In genomic region chr13:105960326-105960725, GRCh38 we compare ENCODE assay signal across 21 cellular contexts.
DNase-seq lines count a peak whose midpoint lies in the region; TF ChIP-seq lines count a peak whose summit lies in the region.
"Had no signal": no experiment of that assay in that cellular context is flagged by ENCODE, and none has a peak within 500 bp of the region (broad histone marks: within the 10 kb centered on the region; RNA-seq: fewer than 3 reads in every experiment).

No MANE protein-coding gene starts in this region.

- no peak for TF ChIP-seq CTCF in chondrocyte (IDR thresholded peaks at IDR 0.05)

- peaks cover 3% of the 10 kb centered on the region for H3K9me3 Mint-ChIP-seq in chondrocyte (ENCODE audit: low read depth)
- H3K9me3 Mint-ChIP-seq: CD4-positive, alpha-beta T cell; HFFc6 had no signal

- no peaks in the 10 kb centered on the region for H3K36me3 Mint-ChIP-seq in chondrocyte (ENCODE audit: low read depth)

- no peak overlapping the region for H3K4me3 Mint-ChIP-seq in chondrocyte (ENCODE audit: unreplicated experiment)
- H3K4me3 Mint-ChIP-seq: CD4-positive, alpha-beta T cell; HFFc6 had no signal

- in situ Hi-C loops in G401 (cut with HindIII; ENCODE audit: low sequenced_read_pairs), result no loop called here

- DNase-seq in G401 (ENCODE audit: low spot score) (peak; percentile 96), NCI-H446 treated with DMSO at 0.1 percent for 48 hours (lab: John Stamatoyannopoulos, UW) (peak; percentile 58), cerebellar nuclear complex (lab: John Stamatoyannopoulos, UW) (peak; percentile 38 to 73), midbrain (lab: John Stamatoyannopoulos, UW) (peak; percentile 6), NCI-H774 (lab: John Stamatoyannopoulos, UW) (no peak), NCI-H1105 treated with DMSO at 0.1 percent for 48 hours (lab: John Stamatoyannopoulos, UW) (no peak), chondrocyte (ENCODE audit: low spot score) (no peak)
- DNase-seq: CD4-positive, alpha-beta T cell; EL; GF-D8; GOT3; HFFc6; Kasumi-1; MV-4-11; NCI-H2029 treated with DMSO at 0.1 percent for 48 hours; NCI-H2171; NCI-H226; NCI-H524 treated with DMSO at 0.1 percent for 48 hours; OCI-M1; Peyer's patch; SIG-M5 had no signal

- H3K27ac Mint-ChIP-seq in chondrocyte (ENCODE audit: unreplicated experiment), result no peak overlapping the region
- H3K27ac Mint-ChIP-seq: CD4-positive, alpha-beta T cell; HFFc6 had no signal

- no peaks in the 10 kb centered on the region for H3K27me3 Mint-ChIP-seq in chondrocyte (ENCODE audit: low read depth)
- H3K27me3 Mint-ChIP-seq: CD4-positive, alpha-beta T cell had no signal

- peaks cover 10% of the 10 kb centered on the region for H3K4me1 Mint-ChIP-seq in chondrocyte (ENCODE audit: low read depth)

Comparison
In these comparisons a context has a peak if more than half of its experiments do, and no peak if none do; other contexts are left out.
1. DNase-seq: peak in G401 (single experiment), NCI-H446 treated with DMSO at 0.1 percent for 48 hours (single experiment), cerebellar nuclear complex (2 of 2) and midbrain (single experiment); none in NCI-H774 (single experiment), NCI-H1105 treated with DMSO at 0.1 percent for 48 hours (single experiment) and chondrocyte (single experiment).